ENCODE assay signal across 6 cellular contexts in genomic region chr9:68329106-68329505, GRCh38. TPM values are rescaled to one million over a fixed set of nuclear protein-coding genes. Genes with fewer than 3 reads are reported as not detected.
"Had no signal": no experiment of that assay in that cellular context is flagged by ENCODE, and none has a peak within 500 bp of the region (broad histone marks: within the 10 kb centered on the region; RNA-seq: fewer than 3 reads in every experiment).

No MANE protein-coding gene starts in this region.

RNA-seq across cellular contexts. Expression of gene FOXD4L3, which starts 26.4 kb away (rescaled TPM):
- total RNA-seq: GM23248, H1, H4, H7, H9, HFFc6 had no signal
- polyA plus RNA-seq: GM23248, H1 had no signal

RNA-seq across cellular contexts. Expression of gene PGM5, which starts 27.3 kb away (rescaled TPM):
- total RNA-seq: H1, H9 had no signal
- polyA plus RNA-seq: H1 had no signal
